Comparison of ENCODE assay signal across 8 cellular contexts in the genomic region with DNA sequence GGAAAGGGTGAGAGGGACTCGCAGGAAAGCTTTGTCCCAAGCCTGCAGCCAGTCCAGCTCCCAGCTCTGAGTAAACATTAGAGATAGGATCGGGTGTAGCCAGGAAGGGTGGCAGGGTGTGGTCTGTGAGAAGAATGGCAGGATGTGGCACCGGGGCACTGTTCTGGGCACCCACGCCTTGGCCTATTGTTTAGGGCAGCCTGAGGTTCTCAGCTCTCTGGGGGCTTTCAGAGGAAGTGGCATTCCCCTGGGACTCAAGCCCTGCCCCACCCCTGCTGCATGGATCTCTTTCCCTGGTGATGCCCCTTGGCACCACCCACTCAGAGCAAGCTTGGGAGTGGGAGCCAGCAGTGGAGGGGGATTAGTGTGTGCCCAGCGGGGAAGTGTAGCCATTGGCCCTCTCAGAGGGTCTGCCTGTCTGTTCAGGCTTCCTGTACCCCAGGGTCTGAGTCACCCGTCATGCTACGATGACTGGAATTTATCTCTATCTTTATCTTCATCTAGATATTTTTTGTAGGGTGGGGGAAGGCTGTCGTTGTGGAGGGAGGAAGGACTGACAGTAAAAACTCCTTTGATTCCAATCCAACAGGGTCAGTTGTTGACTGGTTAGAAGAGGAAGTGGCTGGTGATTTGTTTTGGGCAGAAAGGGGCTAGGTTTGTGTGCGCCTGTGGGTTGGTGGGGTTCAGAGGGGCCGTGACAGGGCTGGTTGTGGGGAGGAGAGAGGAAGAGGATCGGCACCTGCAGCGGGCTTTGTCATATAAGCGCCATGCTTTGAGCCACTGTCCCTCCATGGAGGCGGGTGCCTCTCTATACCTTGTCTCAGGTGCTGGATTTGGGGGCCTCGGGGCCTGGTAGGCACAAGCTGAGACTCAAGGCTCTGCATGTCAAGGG. TPM values are rescaled to one million over a fixed set of nuclear protein-coding genes. Genes with fewer than 3 reads are reported as not detected.
DNase-seq lines count a peak whose midpoint lies in the region; ATAC-seq and TF ChIP-seq lines count a peak whose summit lies in the region.

No MANE protein-coding gene starts in this region.

- H3F3A ChIP-seq in MM.1S (ENCODE audit: insufficient read depth, low read length), result no peaks in the 10 kb centered on the region

- in situ Hi-C loops in transverse colon (cut with MboI; ENCODE audit: low pct_ligation_motif_present in 1 of 4, low pct_unique_long_range_greater_than_20kb in 1 of 4, low sequenced_read_pairs in 3 of 4), result no loop called here

- H3K9me3 Mint-ChIP-seq in activated T-cell treated with anti-CD3 and anti-CD28 coated beads, Interleukin-2, amount 50 U/mL, for 24 hours, result no peaks in the 10 kb centered on the region
- no peaks in the 10 kb centered on the region for H3K9me3 Mint-ChIP-seq in activated T-helper 1 cell treated with anti-CD3 and anti-CD28 coated beads, Interleukin-12 subunit alpha, Interleukin-12 subunit beta, Interleukin-2, Interleukin-4 antibody, amounts not matched to agents 30 ng/mL and 10 ng/mL and 1 ng/mL, durations not matched to agents 14 hours and 24 hours and 36 hours

- H4K20me1 ChIP-seq in MM.1S (ENCODE audit: insufficient read depth, low read length), result no peaks in the 10 kb centered on the region
- no peaks in the 10 kb centered on the region for H4K20me1 ChIP-seq in Karpas-422 (ENCODE audit: insufficient read depth, low read depth, low read length)

- 40 to 54% methylated on average over 1 to 15 of the region's 15 CpGs for WGBS in transverse colon (ENCODE audit: low coverage in 1 of 2), 2 donors

- no peak overlapping the region for H3K4me2 ChIP-seq in MM.1S (ENCODE audit: low read depth, low read length)
- H3K4me2 ChIP-seq in Karpas-422 (ENCODE audit: low read depth, low read length, poor library complexity, severe bottlenecking), result no peak overlapping the region

- no peaks in the 10 kb centered on the region for H3K36me3 Mint-ChIP-seq in activated T-cell treated with anti-CD3 and anti-CD28 coated beads, Interleukin-2, amount 50 U/mL, for 24 hours (ENCODE audit: low read depth)
- H3K36me3 Mint-ChIP-seq in activated T-helper 1 cell treated with anti-CD3 and anti-CD28 coated beads, Interleukin-12 subunit alpha, Interleukin-12 subunit beta, Interleukin-2, Interleukin-4 antibody, amounts not matched to agents 30 ng/mL and 10 ng/mL and 1 ng/mL, durations not matched to agents 14 hours and 24 hours and 36 hours (ENCODE audit: low read depth), result no peaks in the 10 kb centered on the region

- ATAC-seq in GM18909 (IDR thresholded peaks at IDR 0.05; ENCODE audit: poor library complexity, unreplicated experiment), result no peak

- intact Hi-C loops in activated T-helper 1 cell treated with anti-CD3 and anti-CD28 coated beads, Interleukin-12 subunit alpha, Interleukin-12 subunit beta, Interleukin-2, Interleukin-4 antibody, amounts not matched to agents 30 ng/mL and 10 ng/mL and 1 ng/mL, durations not matched to agents 14 hours and 24 hours and 36 hours (cut with micrococcal nuclease), result no loop called here
- intact Hi-C loops in transverse colon (cut with DNase I; ENCODE audit: low total_unique reads), result no loop called here

- no peaks in the 10 kb centered on the region for H3K36me3 ChIP-seq in transverse colon
- H3K36me3 ChIP-seq in MM.1S (replicated peaks; ENCODE audit: insufficient read depth, low read length), result no peaks in the 10 kb centered on the region
- H3K36me3 ChIP-seq in Karpas-422 (ENCODE audit: insufficient read depth, low read length), result no peaks in the 10 kb centered on the region

- H2AFZ ChIP-seq in MM.1S (ENCODE audit: low read length) (no peak overlapping the region), Karpas-422 (ENCODE audit: low read length) (no peak overlapping the region)

- no peak for TF ChIP-seq EP300 in transverse colon (IDR thresholded peaks at IDR 0.05; ENCODE audit: low read depth)

- no peak overlapping the region for H3K4me3 Mint-ChIP-seq in activated T-cell treated with anti-CD3 and anti-CD28 coated beads, Interleukin-2, amount 50 U/mL, for 24 hours
- no peak overlapping the region for H3K4me3 Mint-ChIP-seq in activated T-helper 1 cell treated with anti-CD3 and anti-CD28 coated beads, Interleukin-12 subunit alpha, Interleukin-12 subunit beta, Interleukin-2, Interleukin-4 antibody, amounts not matched to agents 30 ng/mL and 10 ng/mL and 1 ng/mL, durations not matched to agents 14 hours and 24 hours and 36 hours

- no peak overlapping the region for H3K9ac ChIP-seq in MM.1S (ENCODE audit: low read length)
- H3K9ac ChIP-seq in Karpas-422 (ENCODE audit: low read length), result no peak overlapping the region

- H3K79me2 ChIP-seq in MM.1S (ENCODE audit: low read length) (no peaks in the 10 kb centered on the region), Karpas-422 (ENCODE audit: low read length) (no peaks in the 10 kb centered on the region)

- peaks cover 7% of the 10 kb centered on the region for H3K27me3 Mint-ChIP-seq in activated T-cell treated with anti-CD3 and anti-CD28 coated beads, Interleukin-2, amount 50 U/mL, for 24 hours
- H3K27me3 Mint-ChIP-seq in activated T-helper 1 cell treated with anti-CD3 and anti-CD28 coated beads, Interleukin-12 subunit alpha, Interleukin-12 subunit beta, Interleukin-2, Interleukin-4 antibody, amounts not matched to agents 30 ng/mL and 10 ng/mL and 1 ng/mL, durations not matched to agents 14 hours and 24 hours and 36 hours (ENCODE audit: insufficient read depth), result no peaks in the 10 kb centered on the region

- H3K27me3 ChIP-seq in transverse colon (no peaks in the 10 kb centered on the region), MM.1S (replicated peaks; ENCODE audit: insufficient read depth, low read length) (no peaks in the 10 kb centered on the region), Karpas-422 (ENCODE audit: low read length) (no peaks in the 10 kb centered on the region)

- H3K4me1 ChIP-seq in transverse colon (peaks cover 23 to 43% (median 31%) of the 10 kb centered on the region in 4 donors), MM.1S (ENCODE audit: low read length) (peaks cover 9% of the 10 kb centered on the region; the same call in 1 of the 2 replicates), Karpas-422 (ENCODE audit: low read length) (no peaks in the 10 kb centered on the region)

- TF ChIP-seq POLR2A in transverse colon (IDR thresholded peaks at IDR 0.05), result no peak

- H3K4me1 Mint-ChIP-seq in activated T-cell treated with anti-CD3 and anti-CD28 coated beads, Interleukin-2, amount 50 U/mL, for 24 hours (ENCODE audit: low read depth), result peaks cover 33% of the 10 kb centered on the region
- peaks cover 27% of the 10 kb centered on the region for H3K4me1 Mint-ChIP-seq in activated T-helper 1 cell treated with anti-CD3 and anti-CD28 coated beads, Interleukin-12 subunit alpha, Interleukin-12 subunit beta, Interleukin-2, Interleukin-4 antibody, amounts not matched to agents 30 ng/mL and 10 ng/mL and 1 ng/mL, durations not matched to agents 14 hours and 24 hours and 36 hours (ENCODE audit: low read depth)

- TF ChIP-seq CTCF in transverse colon (IDR thresholded peaks at IDR 0.05) (no peak), MM.1S (IDR thresholded peaks at IDR 0.05; ENCODE audit: low read length) (no peak)

- H3K27ac ChIP-seq in transverse colon (peak overlapping the region; percentile 49 to 58 (median 54)), MM.1S (ENCODE audit: low read length) (no peak overlapping the region), Karpas-422 (ENCODE audit: low read length) (no peak overlapping the region)

- no peak overlapping the region for H3K4me3 ChIP-seq in transverse colon
- H3K4me3 ChIP-seq in MM.1S (ENCODE audit: low read length), result no peak overlapping the region
- H3K4me3 ChIP-seq in Karpas-422 (ENCODE audit: low read length), result no peak overlapping the region

- H3K27ac Mint-ChIP-seq in activated T-cell treated with anti-CD3 and anti-CD28 coated beads, Interleukin-2, amount 50 U/mL, for 24 hours, result peak overlapping the region; percentile 76
- peak overlapping the region; percentile 15 for H3K27ac Mint-ChIP-seq in activated T-helper 1 cell treated with anti-CD3 and anti-CD28 coated beads, Interleukin-12 subunit alpha, Interleukin-12 subunit beta, Interleukin-2, Interleukin-4 antibody, amounts not matched to agents 30 ng/mL and 10 ng/mL and 1 ng/mL, durations not matched to agents 14 hours and 24 hours and 36 hours

- DNase-seq in activated T-cell treated with anti-CD3 and anti-CD28 coated beads, Interleukin-2, amount 50 U/mL, for 24 hours, result no peak
- no peak for DNase-seq in activated T-cell treated with anti-CD3 and anti-CD28 coated beads, Interleukin-2, amount 50 U/mL, for 1 hour
- no peak for DNase-seq in activated T-helper 1 cell treated with anti-CD3 and anti-CD28 coated beads, Interleukin-12 subunit alpha, Interleukin-12 subunit beta, Interleukin-2, Interleukin-4 antibody, amounts not matched to agents 30 ng/mL and 10 ng/mL and 1 ng/mL, durations not matched to agents 14 hours and 24 hours and 36 hours (ENCODE audit: low spot score)
- DNase-seq in kidney glomerular epithelial cell (lab: John Stamatoyannopoulos, UW) (peak; percentile 54), transverse colon (peak; percentile 71), MM.1S (no peak), Karpas-422 (no peak)

- H3K9me3 ChIP-seq in transverse colon (no peaks in the 10 kb centered on the region), MM.1S (replicated peaks; ENCODE audit: insufficient read depth, low read length) (no peaks in the 10 kb centered on the region), Karpas-422 (ENCODE audit: low read length) (no peaks in the 10 kb centered on the region)

- H3K9me2 ChIP-seq in MM.1S (replicated peaks; ENCODE audit: insufficient read depth, low read length) (no peaks in the 10 kb centered on the region), Karpas-422 (replicated peaks; ENCODE audit: insufficient read depth, low read length) (no peaks in the 10 kb centered on the region)

RNA-seq across cellular contexts. Expression of a gene that starts 31.7 kb away (rescaled TPM):
- total RNA-seq in activated T-helper 1 cell treated with anti-CD3 and anti-CD28 coated beads, Interleukin-12 subunit alpha, Interleukin-12 subunit beta, Interleukin-2, Interleukin-4 antibody, amounts not matched to agents 30 ng/mL and 10 ng/mL and 1 ng/mL, durations not matched to agents 14 hours and 24 hours and 36 hours, result 0.23 TPM in 1 of 2 replicates, not detected in the other
- 10 to 100 TPM; 12.1 to 34.1 (median 33.4) TPM for total RNA-seq in transverse colon
- not detected in 2 replicates for total RNA-seq in Karpas-422 (2014; rRNA removed; shearing (Covaris generic); ENCODE audit: low replicate concordance)

RNA-seq across cellular contexts. Expression of a gene that starts 47.3 kb away (rescaled TPM):
- total RNA-seq in activated T-helper 1 cell treated with anti-CD3 and anti-CD28 coated beads, Interleukin-12 subunit alpha, Interleukin-12 subunit beta, Interleukin-2, Interleukin-4 antibody, amounts not matched to agents 30 ng/mL and 10 ng/mL and 1 ng/mL, durations not matched to agents 14 hours and 24 hours and 36 hours, result 0.16 TPM in 1 of 2 replicates, not detected in the other
- 1 to 10 TPM in 3 of 4 donors, not detected in 1; 1.9 to 3.7 (median 3.3) TPM for total RNA-seq in transverse colon
- not detected in 2 replicates for total RNA-seq in Karpas-422 (2014; rRNA removed; shearing (Covaris generic); ENCODE audit: low replicate concordance)

Comparison
In these comparisons a context has a peak if more than half of its experiments do, and no peak if none do; other contexts are left out.
1. DNase-seq: peak in kidney glomerular epithelial cell (single experiment) and transverse colon (single experiment); none in activated T-cell treated with anti-CD3 and anti-CD28 coated beads, Interleukin-2, amount 50 U/mL, for 24 hours (single experiment), activated T-cell treated with anti-CD3 and anti-CD28 coated beads, Interleukin-2, amount 50 U/mL, for 1 hour (single experiment), activated T-helper 1 cell treated with anti-CD3 and anti-CD28 coated beads, Interleukin-12 subunit alpha, Interleukin-12 subunit beta, Interleukin-2, Interleukin-4 antibody, amounts not matched to agents 30 ng/mL and 10 ng/mL and 1 ng/mL, durations not matched to agents 14 hours and 24 hours and 36 hours (single experiment), MM.1S (single experiment) and Karpas-422 (single experiment).
2. H3K27ac ChIP-seq: peak in transverse colon (4 of 4); none in MM.1S (single experiment) and Karpas-422 (single experiment).
3. RNA of a gene that starts 31.7 kb away (total RNA-seq): 12.1 to 34.1 TPM in transverse colon; 0.23 TPM in activated T-helper 1 cell treated with anti-CD3 and anti-CD28 coated beads, Interleukin-12 subunit alpha, Interleukin-12 subunit beta, Interleukin-2, Interleukin-4 antibody, amounts not matched to agents 30 ng/mL and 10 ng/mL and 1 ng/mL, durations not matched to agents 14 hours and 24 hours and 36 hours and not detected in Karpas-422; every median in the first group is over 10 times any median in the second.